15 cellular contexts compared by ENCODE assay signal in genomic region chr3:38528457-38528856, GRCh38. TPM values are rescaled to one million over a fixed set of nuclear protein-coding genes. Genes with fewer than 3 reads are reported as not detected.
DNase-seq lines count a peak whose midpoint lies in the region; ATAC-seq, FAIRE-seq and TF ChIP-seq lines count a peak whose summit lies in the region.
"Had no signal": no experiment of that assay in that cellular context is flagged by ENCODE, and none has a peak within 500 bp of the region (broad histone marks: within the 10 kb centered on the region; RNA-seq: fewer than 3 reads in every experiment).

No MANE protein-coding gene starts in this region.

- H4K5ac ChIP-seq in H1 (ENCODE audit: insufficient read length, low read depth, low read length): no peak overlapping the region

- no peaks in the 10 kb centered on the region for H4K20me1 ChIP-seq in H1 (replicated peaks in 1 of 2; ENCODE audit: control insufficient read depth in 1 of 2, insufficient read depth in 2 of 2, low read length in 2 of 2)

- H3K14ac ChIP-seq in H1 (ENCODE audit: insufficient read length): no peak overlapping the region

- H3K79me2 ChIP-seq in H1 (ENCODE audit: control insufficient read depth in 1 of 2, insufficient read depth in 2 of 2, low read length in 2 of 2): no peaks in the 10 kb centered on the region

- TF ChIP-seq RAD21 in H1 (IDR thresholded peaks at IDR 0.05 in 1 of 2, conservative IDR thresholded peaks at IDR 0.05 in 1 of 2; ENCODE audit: low read depth in 2 of 2, low read length in 2 of 2): peak; percentile 66 to 78

- H3K4me1 Mint-ChIP-seq in type B pancreatic cell (ENCODE audit: unreplicated experiment) (no peaks in the 10 kb centered on the region), T-helper 17 cell (no peaks in the 10 kb centered on the region)

- H3K36me3 Mint-ChIP-seq in type B pancreatic cell (peaks cover 11% of the 10 kb centered on the region), T-helper 17 cell (ENCODE audit: low read depth) (peaks cover 4% of the 10 kb centered on the region)

- H2BK20ac ChIP-seq in H1 (ENCODE audit: low read length): no peak overlapping the region

- H3K9ac ChIP-seq in H1 (replicated peaks in 1 of 4; ENCODE audit: extremely low read depth in 1 of 4, low read depth in 3 of 4, low read length in 3 of 4): no peak overlapping the region

- TF ChIP-seq POLR2A in H1 (IDR thresholded peaks at IDR 0.05; ENCODE audit: control extremely low read depth in 1 of 2, low read depth in 2 of 2, low read length in 2 of 2): no peak

- peaks cover 0 to 50% (median 21%) of the 10 kb centered on the region in 9 donors for H3K36me3 ChIP-seq in heart right ventricle
- peaks cover 3 to 12% (median 7%) of the 10 kb centered on the region in 4 experiments for H3K36me3 ChIP-seq in H1 (ENCODE audit: control insufficient read depth in 2 of 4, insufficient read depth in 4 of 4, low read length in 3 of 4)
- H3K36me3 ChIP-seq: colonic mucosa had no signal

- no peak overlapping the region for H3K4ac ChIP-seq in H1 (replicated peaks; ENCODE audit: insufficient read length, low read depth, low read length)

- H3K18ac ChIP-seq in H1 (ENCODE audit: extremely low read depth, low read length): no peak overlapping the region

- no peak overlapping the region for H2BK12ac ChIP-seq in H1 (ENCODE audit: low read depth, low read length)

- no peaks in the 10 kb centered on the region for H3K9me3 Mint-ChIP-seq in type B pancreatic cell

- H3K27me3 Mint-ChIP-seq in type B pancreatic cell (no peaks in the 10 kb centered on the region), T-helper 17 cell (no peaks in the 10 kb centered on the region)

- no peak overlapping the region for H2BK15ac ChIP-seq in H1 (ENCODE audit: low read length)

- no peaks in the 10 kb centered on the region for H3K23me2 ChIP-seq in H1 (ENCODE audit: low read depth, low read length)

- DNase-seq in heart right ventricle (no peak), Right ventricle myocardium inferior (ENCODE audit: missing footprints) (no peak), NCI-H69 (lab: John Stamatoyannopoulos, UW) (peak; percentile 2), H1 (ENCODE audit: low read depth in 1 of 2, low spot score in 2 of 2) (no peak), type B pancreatic cell (ENCODE audit: extremely low spot score, unreplicated experiment) (no peak), SIG-M5 treated with dmso at 0.1 percent for 504 hours (lab: John Stamatoyannopoulos, UW; ENCODE audit: unreplicated experiment) (no peak), T-helper 17 cell (no peak)
- no peak for DNase-seq in stimulated activated CD4-positive, alpha-beta T cell treated with anti-CD3 and anti-CD28 coated beads, Interleukin-2, amount 100 ng/mL, for 24 hours
- DNase-seq: colonic mucosa; DMS79 treated with DMSO at 0.1 percent for 48 hours; lower lobe of right lung; NCI-H187; stimulated activated CD8-positive, alpha-beta memory T cell treated with anti-CD3 and anti-CD28 coated beads, Interleukin-4, amount 100 ng/mL, for 48 hours had no signal

- intact Hi-C loops in heart right ventricle (cut with DNase I) (loop anchor here in 5 of 10 donors (10.0 kb wide), 2 partner anchors 316 to 506 kb away; no protein-coding TSS in a partner anchor), Right ventricle myocardium inferior (cut with DNase I) (no loop called here)

- 92 to 94% methylated on average over 1 of the region's 1 CpG for WGBS in heart right ventricle, 2 donors
- 100% methylated on average over 1 of the region's 1 CpG; no CpG with 5 or more reads in 1 of the 2 experiments for WGBS in H1 (ENCODE audit: extremely low coverage in 1 of 2, insufficient coverage in 1 of 2, insufficient read length in 1 of 2, insufficient replicate concordance in 2 of 2, low coverage in 1 of 2, low lambda C conversion rate in 2 of 2, missing lambda C conversion rate in 1 of 2), 2 experiments

- ATAC-seq in heart right ventricle (peak in 7 of 8 donors; percentile 5 to 38 (median 31)), Right ventricle myocardium inferior (no peak), T-helper 17 cell (no peak)

- H3K4me3 ChIP-seq in heart right ventricle (no peak overlapping the region), H1 (ENCODE audit: extremely low read depth in 1 of 4, insufficient read depth in 2 of 4, low read depth in 3 of 4, low read length in 4 of 4) (no peak overlapping the region)
- H3K4me3 ChIP-seq: colonic mucosa, lower lobe of right lung, vagina had no signal

- H3K23ac ChIP-seq in H1 (ENCODE audit: insufficient read length): no peak overlapping the region

- no peak overlapping the region for H2AFZ ChIP-seq in H1 (ENCODE audit: low read length)

- CTCF ChIA-PET in H1 (lab: Charles Lee; ENCODE audit: partially characterized antibody): interaction anchor here (0.7 to 4.2 kb wide), 13 partner anchors 15 to 133 kb away, joined by 3 to 21 read pairs (median 5); no protein-coding TSS in a partner anchor

- H3K27ac ChIP-seq in heart right ventricle: peak overlapping the region in 3 of 10 donors; percentile 20 to 52 (median 45)
- H3K27ac ChIP-seq in H1 (ENCODE audit: low read depth, low read length): no peak overlapping the region
- H3K27ac ChIP-seq: colonic mucosa, lower lobe of right lung, vagina had no signal

- H4K8ac ChIP-seq in H1 (ENCODE audit: extremely low read depth, insufficient read depth, low read length): no peak overlapping the region

- no peak overlapping the region for H3K56ac ChIP-seq in H1 (replicated peaks; ENCODE audit: insufficient read length, low read depth, low read length)

- H2BK120ac ChIP-seq in H1 (replicated peaks; ENCODE audit: low read depth, low read length): no peak overlapping the region

- H3K4me2 ChIP-seq in H1 (ENCODE audit: insufficient read depth in 1 of 2, low read depth in 2 of 2, low read length in 2 of 2): no peak overlapping the region

- no peak overlapping the region for H4K91ac ChIP-seq in H1 (replicated peaks; ENCODE audit: insufficient read length, low read length)

- POLR2A ChIA-PET in H1 (lab: Charles Lee; ENCODE audit: partially characterized antibody): no interaction called here

- H3K4me1 ChIP-seq in heart right ventricle (peaks cover 0 to 40% (median 18%) of the 10 kb centered on the region in 9 donors), H1 (replicated peaks in 1 of 4; ENCODE audit: control insufficient read depth in 3 of 4, insufficient read depth in 4 of 4, low read length in 3 of 4) (peaks cover 0 to 10% (median 4%) of the 10 kb centered on the region in 4 experiments; a peak in 4 of 7 replicates)
- H3K4me1 ChIP-seq: colonic mucosa, lower lobe of right lung, vagina had no signal

- no peaks in the 10 kb centered on the region for H3K9me3 ChIP-seq in heart right ventricle
- no peaks in the 10 kb centered on the region; a peak in 1 of 4 replicates for H3K9me3 ChIP-seq in H1 (ENCODE audit: insufficient read depth in 2 of 2, low read depth in 1 of 2, low read length in 1 of 2)
- no peaks in the 10 kb centered on the region for H3K9me3 ChIP-seq in T-helper 17 cell (ENCODE audit: control insufficient read depth, low read length, poor library complexity, severe bottlenecking)
- H3K9me3 ChIP-seq: colonic mucosa, lower lobe of right lung, vagina had no signal

- TF ChIP-seq EP300 in H1 (IDR thresholded peaks at IDR 0.05; ENCODE audit: borderline replicate concordance in 1 of 2, low read depth in 2 of 2, low read length in 2 of 2): no peak

- no peak overlapping the region for H2BK5ac ChIP-seq in H1 (ENCODE audit: low read depth, low read length)

- H3K4me3 Mint-ChIP-seq in type B pancreatic cell (no peak overlapping the region), T-helper 17 cell (no peak overlapping the region)

- no peak overlapping the region for H2AK5ac ChIP-seq in H1 (ENCODE audit: low read depth, low read length)

- no peaks in the 10 kb centered on the region for H3K79me1 ChIP-seq in H1 (ENCODE audit: low read depth, low read length)

- TF ChIP-seq CTCF in heart right ventricle (IDR thresholded peaks at IDR 0.05): peak in 7 of 9 donors; percentile 9 to 45 (median 36)
- peak; percentile 64 to 79 (median 64) for TF ChIP-seq CTCF in H1 (IDR thresholded peaks at IDR 0.05; ENCODE audit: control extremely low read depth in 1 of 3, insufficient read depth in 1 of 3, low read depth in 1 of 3, low read length in 3 of 3)
- TF ChIP-seq CTCF in type B pancreatic cell (conservative IDR thresholded peaks at IDR 0.05): peak; percentile 21

- peak; percentile 60 for FAIRE-seq in H1 (lab: Jason Lieb, UNC)
- FAIRE-seq: TTC549 had no signal

- H3K27ac Mint-ChIP-seq in type B pancreatic cell (no peak overlapping the region), T-helper 17 cell (no peak overlapping the region)

- H3K27me3 ChIP-seq in heart right ventricle: no peaks in the 10 kb centered on the region
- no peaks in the 10 kb centered on the region for H3K27me3 ChIP-seq in H1 (replicated peaks in 1 of 4; ENCODE audit: control insufficient read depth in 3 of 4, extremely low read depth in 1 of 4, insufficient read depth in 3 of 4, low read length in 3 of 4)
- H3K27me3 ChIP-seq: colonic mucosa, vagina had no signal

TF ChIP-seq in H1, 55 proteins besides CTCF, POLR2A, EP300 and RAD21:
- TF ChIP-seq KDM4A (IDR thresholded peaks at IDR 0.05; ENCODE audit: low read depth, low read length, severe bottlenecking) (no peak), SIRT6 (IDR thresholded peaks at IDR 0.05; ENCODE audit: low read length) (no peak), SUZ12 (IDR thresholded peaks at IDR 0.05; ENCODE audit: low read length) (no peak), GABPA (IDR thresholded peaks at IDR 0.05; ENCODE audit: borderline replicate concordance, insufficient read depth, low read length) (no peak)
TF ChIP-seq in H1: peak in this region for 0.

RNA-seq across cellular contexts. Expression of gene EXOG, which starts 32.3 kb away (rescaled TPM):
- total RNA-seq in heart right ventricle: 10 to 100 TPM; 11.9 to 38.9 (median 25.4) TPM
- polyA plus RNA-seq in heart right ventricle: 10 to 100 TPM; 10.7 to 39.9 TPM
- 26.0 TPM for total RNA-seq in Right ventricle myocardium inferior
- total RNA-seq in H1 (2021; fragmentation: NEBNext Ultra II Directional; extraction: Animal tissue kit (Norgen Biotek cat#: 25700)): 12.2 and 12.9 TPM in 2 replicates
- polyA plus RNA-seq in H1 (2011; rRNA removed): 5.1 and 7.2 TPM in 2 replicates
- polyA plus RNA-seq in H1 (2011; cell fraction: cytosol; rRNA removed): 7.2 TPM
- 7.4 TPM for polyA plus RNA-seq in H1 (2011; cell fraction: nucleus; rRNA removed)
- polyA plus RNA-seq in H1 (2012, experiment 1 of 2): 6.0 to 13.9 TPM (median 8.5 TPM) in 4 replicates
- polyA plus RNA-seq in H1 (2012, experiment 2 of 2): 2.2 TPM
- 9.0 TPM for polyA plus RNA-seq in H1 (2013, experiment 1 of 2)
- 7.3 TPM for polyA plus RNA-seq in H1 (2013, experiment 2 of 2)
- 6.4 and 9.0 TPM in 2 replicates for polyA minus RNA-seq in H1 (2011; rRNA and poly(A)+ RNA removed)
- 10.0 TPM for polyA minus RNA-seq in H1 (2011; cell fraction: cytosol; rRNA and poly(A)+ RNA removed)
- 10.2 TPM for polyA minus RNA-seq in H1 (2011; cell fraction: nucleus; rRNA and poly(A)+ RNA removed)
- 6.7 and 16.8 TPM in 2 replicates for total RNA-seq in type B pancreatic cell (ENCODE audit: low replicate concordance)
- total RNA-seq in T-helper 17 cell: 10 to 100 TPM; 20.9 to 21.3 TPM

Comparison
In these comparisons a context has a peak if more than half of its experiments do, and no peak if none do; other contexts are left out.
1. ATAC-seq: peak in heart right ventricle (7 of 8); none in Right ventricle myocardium inferior (single experiment) and T-helper 17 cell (single experiment).
2. Peak in every context shown above with its lines, with median percentiles within 50 percentile points of each other: CTCF ChIP-seq.